Comparison of ENCODE assay signal across 18 cellular contexts in genomic region chr7:320297-320696, GRCh38. TPM values are rescaled to one million over a fixed set of nuclear protein-coding genes. Genes with fewer than 3 reads are reported as not detected.
"Had no signal": no experiment of that assay in that cellular context is flagged by ENCODE, and none has a peak within 500 bp of the region (broad histone marks: within the 10 kb centered on the region; RNA-seq: fewer than 3 reads in every experiment).

No MANE protein-coding gene starts in this region.

- H3K27ac ChIP-seq: cardiac muscle cell, ovary, thoracic aorta, uterus had no signal

- H3K36me3 ChIP-seq: cardiac muscle cell, ovary, thoracic aorta, uterus had no signal

- H3K9me3 ChIP-seq: ovary, thoracic aorta, uterus had no signal

- H3K4me3 ChIP-seq: cardiac muscle cell, ovary, thoracic aorta, uterus had no signal

- DNase-seq: activated CD4-positive, alpha-beta T cell treated with anti-CD3 and anti-CD28 coated beads, Interleukin-2, amount 50 U/mL, for 4 hours; activated CD8-positive, alpha-beta memory T cell treated with anti-CD3 and anti-CD28 coated beads, Interleukin-2, amount 10 ng/mL, durations not matched to agents 7 days and 5 days; activated gamma-delta T cell; activated T-cell treated with anti-CD3 and anti-CD28 coated beads, Interleukin-2, amount 50 U/mL, for 4 hours; cortex of kidney; effector memory CD8-positive, alpha-beta T cell; immature natural killer cell; ovary; stimulated activated CD4-positive, alpha-beta T cell treated with anti-CD3 and anti-CD28 coated beads, Interleukin-4, amount 100 ng/mL, for 1 hour; stimulated activated naive CD8-positive, alpha-beta T cell treated with anti-CD3 and anti-CD28 coated beads, Interleukin-15, amount 100 ng/mL, for 72 hours; T-helper 17 cell; uterus had no signal

- H3K4me1 ChIP-seq: uterus had no signal

- ATAC-seq: activated CD4-positive, CD25-positive, alpha-beta regulatory T cell treated with anti-CD3 and anti-CD28 coated beads, Interleukin-2, amount 50 U/mL, for 24 hours; activated CD8-positive, alpha-beta memory T cell treated with anti-CD3 and anti-CD28 coated beads, Interleukin-2, amount 10 ng/mL, durations not matched to agents 7 days and 5 days; activated T-cell treated with anti-CD3 and anti-CD28 coated beads, Interleukin-2, amount 50 U/mL, for 4 hours; effector memory CD8-positive, alpha-beta T cell; stimulated activated naive CD8-positive, alpha-beta T cell treated with anti-CD3 and anti-CD28 coated beads, Interleukin-15, amount 100 ng/mL, for 72 hours; T-helper 17 cell had no signal

- H3K27me3 ChIP-seq: ovary, uterus had no signal

RNA-seq across cellular contexts. Expression of gene FOXL3, which starts 30.3 kb away (rescaled TPM):
- total RNA-seq: activated CD8-positive, alpha-beta memory T cell treated with anti-CD3 and anti-CD28 coated beads, Interleukin-2, amount 10 ng/mL, durations not matched to agents 7 days and 5 days; activated T-cell treated with anti-CD3 and anti-CD28 coated beads, Interleukin-2, amount 50 U/mL, for 4 hours; aorta; cardiac muscle cell; epithelial cell of proximal tubule; neural crest cell; ovary; T-helper 17 cell; thoracic aorta; uterus had no signal
